Comparison of ENCODE assay signal across 18 cellular contexts in the genomic region with DNA sequence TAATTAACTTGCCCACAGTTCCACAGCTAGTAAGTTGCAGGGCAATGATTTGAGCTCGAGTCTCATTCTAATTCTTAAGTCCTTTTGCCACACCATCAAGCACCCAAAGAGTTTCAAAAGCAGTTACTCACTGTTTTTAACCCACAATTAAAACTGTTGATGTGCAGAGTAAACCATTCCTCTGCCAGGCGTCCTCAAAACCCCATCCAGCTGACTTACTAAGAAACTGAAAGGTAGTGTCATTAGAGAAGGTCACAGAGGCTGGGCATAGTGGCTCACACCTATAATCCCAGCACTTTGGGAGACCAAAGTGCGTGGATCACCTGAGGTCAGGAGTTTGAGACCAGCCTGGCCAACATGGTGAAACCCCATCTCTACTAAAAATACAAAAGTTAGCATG.
A peak's percentile ranks its signal among the peaks of the same experiment; 100 is the strongest.
DNase-seq lines count a peak whose midpoint lies in the region; ATAC-seq and TF ChIP-seq lines count a peak whose summit lies in the region.
"Had no signal": no experiment of that assay in that cellular context is flagged by ENCODE, and none has a peak within 500 bp of the region (broad histone marks: within the 10 kb centered on the region; RNA-seq: fewer than 3 reads in every experiment).

No MANE protein-coding gene starts in this region.

- H3K4me3 ChIP-seq in SK-N-SH (ENCODE audit: low read depth in 2 of 2, low read length in 1 of 2) (no peak overlapping the region), IMR-90 (ENCODE audit: insufficient read depth, low read depth, low read length) (no peak overlapping the region), endodermal cell (ENCODE audit: low read length) (no peak overlapping the region)
- H3K4me3 ChIP-seq: A549 had no signal

- H3K9me2 ChIP-seq in SK-N-SH = no peaks in the 10 kb centered on the region

- H3K27ac Mint-ChIP-seq in endodermal cell = no peak overlapping the region
- H3K27ac Mint-ChIP-seq: CD4-positive, alpha-beta T cell had no signal

- H3K79me2 ChIP-seq in SK-N-SH (ENCODE audit: insufficient read depth) = no peaks in the 10 kb centered on the region

- DNase-seq in SK-N-SH (no peak), IMR-90 (no peak), RWPE1 (ENCODE audit: low spot score) (no peak), endodermal cell (peak; percentile 7), germinal center (ENCODE audit: low spot score) (no peak), cerebellar cortex (ENCODE audit: low spot score) (no peak)
- DNase-seq: AML-193; CD4-positive, alpha-beta T cell; DMS153; DMS79; GF-D8; GOT3; H7 had no signal

- H3K4ac ChIP-seq in IMR-90 (ENCODE audit: low read depth, low read length) = 0 out of 2 replicates have a peak overlapping the region, but pooled peaks have one; percentile 16

- no peak overlapping the region for H3K23ac ChIP-seq in IMR-90 (ENCODE audit: low read depth, low read length)

- TF ChIP-seq RAD21 in SK-N-SH (IDR thresholded peaks at IDR 0.05; ENCODE audit: low read length) = no peak
- TF ChIP-seq RAD21 in IMR-90 (IDR thresholded peaks at IDR 0.05; ENCODE audit: low read length) = no peak

- POLR2A ChIA-PET in SK-N-SH (lab: Yijun Ruan, JAX) (interaction anchor here (0.7 kb wide), 1 partner anchor 240 kb away, joined by 3 read pairs; no protein-coding TSS in a partner anchor), IMR-90 (lab: Charles Lee; ENCODE audit: unreplicated experiment) (no interaction called here), RWPE1 (lab: Yijun Ruan, JAX; ENCODE audit: low non-redundant PET) (no interaction called here)

- peaks cover 3% of the 10 kb centered on the region for H3K4me1 Mint-ChIP-seq in endodermal cell

- no peak overlapping the region for H3K4me3 Mint-ChIP-seq in endodermal cell
- H3K4me3 Mint-ChIP-seq: CD4-positive, alpha-beta T cell had no signal

- no peak overlapping the region for H2BK5ac ChIP-seq in IMR-90 (ENCODE audit: low read depth, low read length, poor library complexity, severe bottlenecking)

- no peak for TF ChIP-seq EP300 in SK-N-SH (IDR thresholded peaks at IDR 0.05; ENCODE audit: borderline replicate concordance in 1 of 2, low read depth in 1 of 2, low read length in 1 of 2)

- no peak overlapping the region for H2AK9ac ChIP-seq in IMR-90 (replicated peaks; ENCODE audit: low read depth, low read length, poor library complexity)

- dilution Hi-C loops in IMR-90 (cut with HindIII; ENCODE audit: low sequenced_read_pairs, unreplicated experiment) = no loop called here

- H3K27ac ChIP-seq in SK-N-SH (ENCODE audit: low read depth in 2 of 2, low read length in 1 of 2) = peak overlapping the region in 1 of 2 experiments; percentile 81; a peak in 3 of 4 replicates
- H3K27ac ChIP-seq in IMR-90 (ENCODE audit: insufficient read depth, low read length) = no peak overlapping the region
- H3K27ac ChIP-seq in RWPE1 = peak overlapping the region; percentile 64
- H3K27ac ChIP-seq in endodermal cell (ENCODE audit: low read depth, low read length) = no peak overlapping the region
- H3K27ac ChIP-seq: 22Rv1, A549, C4-2B had no signal

- H4K20me1 ChIP-seq in SK-N-SH (ENCODE audit: insufficient read depth) (no peaks in the 10 kb centered on the region), IMR-90 (ENCODE audit: insufficient read depth, low read length) (no peaks in the 10 kb centered on the region)

- H3K4me2 ChIP-seq in SK-N-SH (peak overlapping the region; percentile 18; the same call in 1 of the 2 replicates), IMR-90 (ENCODE audit: low read depth, low read length) (no peak overlapping the region)
- H3K4me2 ChIP-seq: A549 had no signal

- H2AK5ac ChIP-seq in IMR-90 (ENCODE audit: low read depth, low read length) = no peak overlapping the region

- H3K27me3 ChIP-seq in SK-N-SH (ENCODE audit: insufficient read depth) (no peaks in the 10 kb centered on the region), IMR-90 (ENCODE audit: control insufficient read depth, insufficient read depth, low read length) (no peaks in the 10 kb centered on the region), endodermal cell (ENCODE audit: control insufficient read depth, insufficient read depth, low read length, poor library complexity, severe bottlenecking) (no peaks in the 10 kb centered on the region)

- H3K9me3 ChIP-seq in SK-N-SH (no peaks in the 10 kb centered on the region; the same call in 1 of the 2 replicates), IMR-90 (ENCODE audit: control insufficient read depth, insufficient read depth, low read length) (no peaks in the 10 kb centered on the region; the same call in 1 of the 2 replicates), endodermal cell (ENCODE audit: control insufficient read depth, low read length) (peaks cover 5% of the 10 kb centered on the region)

- whole genome bisulfite sequencing in SK-N-SH (ENCODE audit: low lambda C conversion rate) = 90% methylated on average over 3 of the region's 3 CpGs
- WGBS in IMR-90 (ENCODE audit: extremely low coverage in 2 of 2, insufficient read length in 1 of 2), 2 experiments = no CpG with 5 or more reads among the region's 3 CpGs
- WGBS in endodermal cell (ENCODE audit: insufficient coverage in 1 of 2, insufficient read length in 1 of 2), 2 experiments = 90 to 100% methylated on average over 1 to 3 of the region's 3 CpGs

- peak overlapping the region; percentile 29; the same call in 1 of the 2 replicates for H2BK120ac ChIP-seq in IMR-90 (ENCODE audit: low read depth, low read length)

- H3K14ac ChIP-seq in IMR-90 (replicated peaks; ENCODE audit: low read depth, low read length) = no peak overlapping the region

- no peak overlapping the region; the same call in 1 of the 2 replicates for H4K91ac ChIP-seq in IMR-90 (ENCODE audit: insufficient read depth, low read depth, low read length)

- H2BK15ac ChIP-seq in IMR-90 (ENCODE audit: low read depth, low read length) = no peak overlapping the region

- H3K9me1 ChIP-seq in IMR-90 (ENCODE audit: insufficient read depth, low read length) = no peaks in the 10 kb centered on the region

- H4K8ac ChIP-seq in IMR-90 (ENCODE audit: low read depth in 2 of 2, low read length in 2 of 2) = no peak overlapping the region

- H3K36me3 Mint-ChIP-seq in endodermal cell (ENCODE audit: low read depth) = no peaks in the 10 kb centered on the region

- H3K9me3 Mint-ChIP-seq in endodermal cell = peaks cover 21% of the 10 kb centered on the region

- peaks cover 32% of the 10 kb centered on the region for H3F3A ChIP-seq in SK-N-SH (replicated peaks; ENCODE audit: insufficient read depth)

- no peak overlapping the region for H2AFZ ChIP-seq in SK-N-SH (ENCODE audit: low read depth)
- no peak overlapping the region for H2AFZ ChIP-seq in IMR-90 (replicated peaks; ENCODE audit: low read length, poor library complexity)

- CTCF ChIA-PET in SK-N-SH (lab: Yijun Ruan, JAX) (interaction anchor here (0.7 to 4.8 kb wide), 4 partner anchors 10 to 292 kb away, joined by 3 to 27 read pairs (median 4); no protein-coding TSS in a partner anchor), IMR-90 (lab: Yijun Ruan, JAX) (interaction anchor here (0.6 kb wide), 1 partner anchor 286 kb away, joined by 3 read pairs; a partner anchor contains a TSS), RWPE1 (lab: Yijun Ruan, JAX) (interaction anchor here (1.1 to 1.2 kb wide), 2 partner anchors 11 to 21 kb away, joined by 4 read pairs; no protein-coding TSS in a partner anchor)

- no peak for TF ChIP-seq CTCF in SK-N-SH (IDR thresholded peaks at IDR 0.05)
- TF ChIP-seq CTCF in IMR-90 (conservative IDR thresholded peaks at IDR 0.05; ENCODE audit: low read depth, low read length) = no peak
- TF ChIP-seq CTCF in RWPE1 (conservative IDR thresholded peaks at IDR 0.05; ENCODE audit: low read depth) = no peak
- TF ChIP-seq CTCF in endodermal cell (conservative IDR thresholded peaks at IDR 0.05) = no peak

- no peaks in the 10 kb centered on the region for H3K36me3 ChIP-seq in SK-N-SH (replicated peaks in 1 of 2; ENCODE audit: control insufficient read depth in 1 of 2, insufficient read depth in 2 of 2, low read length in 1 of 2)
- no peaks in the 10 kb centered on the region for H3K36me3 ChIP-seq in IMR-90 (ENCODE audit: control insufficient read depth, insufficient read depth, low read length)
- no peaks in the 10 kb centered on the region for H3K36me3 ChIP-seq in endodermal cell (ENCODE audit: control insufficient read depth, insufficient read depth, low read length)

- H3K79me1 ChIP-seq in IMR-90 (ENCODE audit: low read depth in 1 of 2, low read length in 2 of 2) = no peaks in the 10 kb centered on the region

- H3K18ac ChIP-seq in IMR-90 (ENCODE audit: low read depth, low read length) = no peak overlapping the region

- ATAC-seq in SK-N-SH treated with all-trans-retinoic acid at 6 μM for 48 hours (no peak), IMR-90 (ENCODE audit: low read depth) (no peak), GM19452 (IDR thresholded peaks at IDR 0.05; ENCODE audit: unreplicated experiment) (no peak)
- ATAC-seq: A549 had no signal

- in situ Hi-C loops in IMR-90 (cut with MboI; ENCODE audit: low sequenced_read_pairs) = no loop called here

- H3K9ac ChIP-seq in SK-N-SH (no peak overlapping the region), IMR-90 (ENCODE audit: low read depth, low read length) (no peak overlapping the region), endodermal cell (ENCODE audit: extremely low read depth, low read length, poor library complexity, severe bottlenecking) (no peak overlapping the region)

- BruUV-seq in IMR-90 (replicated peaks; lab: Mats Ljungman, UMichigan) = no TSS peak

- H2BK20ac ChIP-seq in IMR-90 (ENCODE audit: low read depth, low read length) = peak overlapping the region; percentile 32; the same call in 1 of the 2 replicates

- peaks cover 0 to 17% of the 10 kb centered on the region in 2 experiments; a peak in 1 of 4 replicates for H3K4me1 ChIP-seq in SK-N-SH (ENCODE audit: control insufficient read depth in 1 of 2, insufficient read depth in 2 of 2, low read depth in 1 of 2, low read length in 1 of 2)
- peaks cover 3% of the 10 kb centered on the region; the same call in 1 of the 2 replicates for H3K4me1 ChIP-seq in IMR-90 (ENCODE audit: control insufficient read depth, insufficient read depth, low read length)
- H3K4me1 ChIP-seq in endodermal cell (ENCODE audit: control insufficient read depth, insufficient read depth, low read length) = no peaks in the 10 kb centered on the region

- TF ChIP-seq POLR2A in IMR-90 (IDR thresholded peaks at IDR 0.05; ENCODE audit: low read depth, low read length) = no peak

- H4K5ac ChIP-seq in IMR-90 (ENCODE audit: low read depth, low read length) = no peak overlapping the region

- intact Hi-C loops in IMR-90 (cut with micrococcal nuclease) = no loop called here

- H3K56ac ChIP-seq in IMR-90 (ENCODE audit: extremely low read depth, insufficient read depth, low read length) = no peak overlapping the region

- H3K27me3 Mint-ChIP-seq in endodermal cell (ENCODE audit: insufficient read depth) = peaks cover 4% of the 10 kb centered on the region

TF ChIP-seq in SK-N-SH, 30 proteins besides CTCF, POLR2A, EP300 and RAD21 (continues in another document):
- no peak for TF ChIP-seq FOXJ3 (CRISPR knock-in tag; IDR thresholded peaks at IDR 0.05)
- no peak for TF ChIP-seq ELF1 (IDR thresholded peaks at IDR 0.05)

TF ChIP-seq in SK-N-SH treated with all-trans-retinoic acid at 6 μM for 48 hours, 23 proteins besides CTCF, POLR2A, EP300 and RAD21 (continues in another document):
- TF ChIP-seq ARNTL (CRISPR knock-in tag; IDR thresholded peaks at IDR 0.05; ENCODE audit: borderline replicate concordance, low read depth) (no peak), ZNF70 (CRISPR knock-in tag; IDR thresholded peaks at IDR 0.05) (no peak)

TF ChIP-seq in IMR-90, 13 proteins besides CTCF, POLR2A, EP300 and RAD21 (continues in another document):
- no peak for TF ChIP-seq CHD1 (IDR thresholded peaks at IDR 0.05; ENCODE audit: low read depth, low read length)
